ENCODE assay signal across 9 cellular contexts in genomic region chr9:121156263-121156731, GRCh38. TPM values are rescaled to one million over a fixed set of nuclear protein-coding genes. Genes with fewer than 3 reads are reported as not detected.
DNase-seq lines count a peak whose midpoint lies in the region; ATAC-seq, FAIRE-seq and TF ChIP-seq lines count a peak whose summit lies in the region.
"Had no signal": no experiment of that assay in that cellular context is flagged by ENCODE, and none has a peak within 500 bp of the region (broad histone marks: within the 10 kb centered on the region; RNA-seq: fewer than 3 reads in every experiment).

No MANE protein-coding gene starts in this region.

- 66% methylated on average over 2 of the region's 2 CpGs for WGBS in smooth muscle cell (ENCODE audit: low lambda C conversion rate)
- 71% methylated on average over 2 of the region's 2 CpGs for WGBS in hepatocyte (ENCODE audit: low lambda C conversion rate, missing lambda C conversion rate)

- no peak overlapping the region for H3K4me3 Mint-ChIP-seq in astrocyte (ENCODE audit: unreplicated experiment)

- H3K27me3 ChIP-seq in astrocyte (ENCODE audit: insufficient read depth, low read length) (no peaks in the 10 kb centered on the region), smooth muscle cell (ENCODE audit: low read depth) (no peaks in the 10 kb centered on the region), hepatocyte (no peaks in the 10 kb centered on the region)
- H3K27me3 ChIP-seq: SJCRH30 had no signal

- no peak overlapping the region for H2AFZ ChIP-seq in astrocyte (ENCODE audit: low read depth, low read length)
- H2AFZ ChIP-seq in smooth muscle cell (ENCODE audit: low read depth) = no peak overlapping the region
- H2AFZ ChIP-seq in hepatocyte = no peak overlapping the region

- no peaks in the 10 kb centered on the region for H3K79me2 ChIP-seq in astrocyte (ENCODE audit: insufficient read depth, low read length)
- no peaks in the 10 kb centered on the region for H3K79me2 ChIP-seq in smooth muscle cell (ENCODE audit: low read depth)
- no peaks in the 10 kb centered on the region for H3K79me2 ChIP-seq in hepatocyte

- peak overlapping the region; percentile 38 for H3K27ac ChIP-seq in astrocyte (ENCODE audit: low read depth, low read length)
- H3K27ac ChIP-seq in smooth muscle cell (ENCODE audit: low read depth) = peak overlapping the region; percentile 28
- no peak overlapping the region for H3K27ac ChIP-seq in hepatocyte
- H3K27ac ChIP-seq: SJCRH30 had no signal

- peak; percentile 47 for FAIRE-seq in astrocyte (lab: Jason Lieb, UNC)

- DNase-seq in HPDE6-E6E7 (ENCODE audit: extremely low spot score) (peak; percentile 56), astrocyte (ENCODE audit: low read depth) (peak; percentile 88), smooth muscle cell (lab: John Stamatoyannopoulos, UW; ENCODE audit: unreplicated experiment) (no peak), hepatocyte (ENCODE audit: low spot score) (no peak), 8988T (no peak), NOMO-1 treated with dmso at 0.1 percent for 144 hours (lab: John Stamatoyannopoulos, UW; ENCODE audit: unreplicated experiment) (no peak)

- H3K27me3 Mint-ChIP-seq in astrocyte (ENCODE audit: low read depth, unreplicated experiment) = no peaks in the 10 kb centered on the region

- H3K4me1 ChIP-seq in astrocyte (ENCODE audit: insufficient read depth, low read length) (peaks cover 5% of the 10 kb centered on the region), smooth muscle cell (ENCODE audit: low read depth) (no peaks in the 10 kb centered on the region), hepatocyte (ENCODE audit: insufficient read depth) (no peaks in the 10 kb centered on the region)

- no peaks in the 10 kb centered on the region for H3F3A ChIP-seq in smooth muscle cell (ENCODE audit: low read depth)

- peaks cover 19% of the 10 kb centered on the region for H3K4me1 Mint-ChIP-seq in astrocyte (ENCODE audit: low read depth, unreplicated experiment)

- peak overlapping the region; percentile 19 for H3K27ac Mint-ChIP-seq in astrocyte (ENCODE audit: unreplicated experiment)

- H3K36me3 Mint-ChIP-seq in astrocyte (ENCODE audit: low read depth, unreplicated experiment) = no peaks in the 10 kb centered on the region

- H3K9ac ChIP-seq in astrocyte (ENCODE audit: low read length) (no peak overlapping the region), smooth muscle cell (ENCODE audit: low read depth) (no peak overlapping the region)

- peak overlapping the region; percentile 70 for H3K4me2 ChIP-seq in astrocyte (ENCODE audit: low read length)
- no peak overlapping the region for H3K4me2 ChIP-seq in smooth muscle cell
- H3K4me2 ChIP-seq in hepatocyte = no peak overlapping the region

- H3K36me3 ChIP-seq in astrocyte (ENCODE audit: insufficient read depth, low read length) = peaks cover 6% of the 10 kb centered on the region
- H3K36me3 ChIP-seq in smooth muscle cell (ENCODE audit: low read depth) = no peaks in the 10 kb centered on the region
- no peaks in the 10 kb centered on the region for H3K36me3 ChIP-seq in hepatocyte (replicated peaks; ENCODE audit: insufficient read depth, low read depth)

- H3K9me2 ChIP-seq in hepatocyte (replicated peaks; ENCODE audit: insufficient read depth) = no peaks in the 10 kb centered on the region

- TF ChIP-seq CTCF in astrocyte (IDR thresholded peaks at IDR 0.05; ENCODE audit: insufficient read depth, low read depth, low read length) = no peak
- TF ChIP-seq CTCF in smooth muscle cell (IDR thresholded peaks at IDR 0.05; ENCODE audit: borderline replicate concordance, insufficient read depth, poor library complexity, severe bottlenecking) = no peak
- TF ChIP-seq CTCF in hepatocyte (IDR thresholded peaks at IDR 0.05; ENCODE audit: poor library complexity) = no peak

- H3K9me3 ChIP-seq in astrocyte (ENCODE audit: insufficient read depth, low read depth, low read length) = no peaks in the 10 kb centered on the region
- H3K9me3 ChIP-seq in smooth muscle cell (replicated peaks; ENCODE audit: low read depth) = no peaks in the 10 kb centered on the region
- no peaks in the 10 kb centered on the region for H3K9me3 ChIP-seq in hepatocyte (ENCODE audit: low read depth)
- H3K9me3 ChIP-seq: SJCRH30 had no signal

- H3K9me3 Mint-ChIP-seq in astrocyte (ENCODE audit: unreplicated experiment) = no peaks in the 10 kb centered on the region

- H3K4me3 ChIP-seq in GM08714 (ENCODE audit: low read length) (peak overlapping the region; percentile 31; the same call in 1 of the 2 replicates), astrocyte (ENCODE audit: insufficient read depth, low read depth, low read length) (no peak overlapping the region), smooth muscle cell (no peak overlapping the region), hepatocyte (no peak overlapping the region)
- H3K4me3 ChIP-seq: SJCRH30 had no signal

- ATAC-seq in GM21447 (IDR thresholded peaks at IDR 0.05; ENCODE audit: unreplicated experiment) = peak; percentile 70

- H4K20me1 ChIP-seq in astrocyte (ENCODE audit: insufficient read depth, low read length) (no peaks in the 10 kb centered on the region), smooth muscle cell (ENCODE audit: low read depth) (no peaks in the 10 kb centered on the region), hepatocyte (ENCODE audit: insufficient read depth, poor library complexity, severe bottlenecking) (no peaks in the 10 kb centered on the region)

RNA-seq across cellular contexts. Expression of gene RAB14, which starts 45.4 kb away (rescaled TPM):
- total RNA-seq in astrocyte (72.1 and 77.0 TPM in 2 replicates), smooth muscle cell (49.8 and 51.4 TPM in 2 replicates), hepatocyte (58.7 and 59.0 TPM in 2 replicates)
- polyA plus RNA-seq in smooth muscle cell (49.3 and 54.4 TPM in 2 replicates), hepatocyte (54.8 and 61.9 TPM in 2 replicates)

Comparison
In these comparisons a context has a peak if more than half of its experiments do, and no peak if none do; other contexts are left out.
1. DNase-seq: peak in HPDE6-E6E7 (single experiment) and astrocyte (single experiment); none in smooth muscle cell (single experiment), hepatocyte (single experiment), 8988T (single experiment) and NOMO-1 treated with dmso at 0.1 percent for 144 hours (single experiment).